ENCODE assay signal across 16 cellular contexts in genomic region chr17:50845260-50846147, GRCh38. TPM values are rescaled to one million over a fixed set of nuclear protein-coding genes. Genes with fewer than 3 reads are reported as not detected.
DNase-seq lines count a peak whose midpoint lies in the region; ATAC-seq, FAIRE-seq and TF ChIP-seq lines count a peak whose summit lies in the region.
"Had no signal": no experiment of that assay in that cellular context is flagged by ENCODE, and none has a peak within 500 bp of the region (broad histone marks: within the 10 kb centered on the region; RNA-seq: fewer than 3 reads in every experiment).

No MANE protein-coding gene starts in this region.

- H2BK120ac ChIP-seq in neuronal stem cell (ENCODE audit: low read depth, low read length) = peak overlapping the region; percentile 20

- TF ChIP-seq EP300 in upper lobe of left lung (IDR thresholded peaks at IDR 0.05) = no peak

- H3K23ac ChIP-seq in neuronal stem cell (ENCODE audit: low read depth, low read length, poor library complexity) = no peak overlapping the region

- no peak for TF ChIP-seq POLR2A in upper lobe of left lung (IDR thresholded peaks at IDR 0.05)

- no peak overlapping the region for H2AFZ ChIP-seq in neuronal stem cell (ENCODE audit: low read length)

- peak overlapping the region; percentile 90 for H2BK15ac ChIP-seq in neuronal stem cell (ENCODE audit: low read length)

- H3K4me2 ChIP-seq in neuronal stem cell (ENCODE audit: insufficient read depth, low read length, poor library complexity, severe bottlenecking) = no peak overlapping the region

- H3K4ac ChIP-seq in neuronal stem cell (ENCODE audit: low read length) = no peak overlapping the region

- no CpG with 5 or more reads among the region's 12 CpGs for WGBS in neuronal stem cell (ENCODE audit: extremely low coverage in 2 of 2, insufficient read length in 2 of 2, insufficient replicate concordance in 1 of 2), 2 donors
- WGBS in upper lobe of left lung, 2 donors = 86 to 91% methylated on average over 4 to 12 of the region's 12 CpGs
- 86 to 95% (median 87%) methylated on average over 12 of the region's 12 CpGs for WGBS in small intestine, 3 donors

- no peak overlapping the region for H4K8ac ChIP-seq in neuronal stem cell (ENCODE audit: low read depth, low read length)

- peak overlapping the region; percentile 80 for H3K18ac ChIP-seq in neuronal stem cell (ENCODE audit: low read length)

- no peak overlapping the region for H4K91ac ChIP-seq in neuronal stem cell (ENCODE audit: low read depth, low read length, poor library complexity)

- H3K27ac ChIP-seq in foreskin keratinocyte (peak overlapping the region; percentile 31), neuronal stem cell (replicated peaks; ENCODE audit: low read length) (no peak overlapping the region), upper lobe of left lung (no peak overlapping the region), small intestine (ENCODE audit: low read depth in 1 of 2, low read length in 1 of 2) (no peak overlapping the region)

- H2AK5ac ChIP-seq in neuronal stem cell (ENCODE audit: low read depth, low read length) = peak overlapping the region; percentile 82

- H3K9ac ChIP-seq in neuronal stem cell (ENCODE audit: low read depth, low read length, poor library complexity) = no peak overlapping the region

- H3K9me3 ChIP-seq in neuronal stem cell (replicated peaks in 1 of 2; ENCODE audit: control insufficient read depth in 2 of 2, insufficient read depth in 1 of 2, low read depth in 1 of 2, low read length in 2 of 2) = no peaks in the 10 kb centered on the region
- H3K9me3 ChIP-seq in upper lobe of left lung = peaks cover 0 to 3% (median 0%) of the 10 kb centered on the region in 4 donors
- H3K9me3 ChIP-seq in small intestine (ENCODE audit: control insufficient read depth, low read depth) = no peaks in the 10 kb centered on the region

- peaks cover 17% of the 10 kb centered on the region for H3K4me1 ChIP-seq in foreskin keratinocyte
- peaks cover 8 to 10% of the 10 kb centered on the region in 2 donors for H3K4me1 ChIP-seq in neuronal stem cell (ENCODE audit: control insufficient read depth in 2 of 2, insufficient read depth in 1 of 2, low read depth in 1 of 2, low read length in 2 of 2)
- H3K4me1 ChIP-seq in upper lobe of left lung = no peaks in the 10 kb centered on the region
- no peaks in the 10 kb centered on the region for H3K4me1 ChIP-seq in small intestine (ENCODE audit: control insufficient read depth in 2 of 2, insufficient read depth in 1 of 2, low read depth in 1 of 2, low read length in 1 of 2)

- H3K36me3 ChIP-seq in neuronal stem cell (replicated peaks in 1 of 2; ENCODE audit: control insufficient read depth in 2 of 2, insufficient read depth in 2 of 2, low read length in 2 of 2) = no peaks in the 10 kb centered on the region
- no peaks in the 10 kb centered on the region for H3K36me3 ChIP-seq in upper lobe of left lung
- no peaks in the 10 kb centered on the region for H3K36me3 ChIP-seq in small intestine (ENCODE audit: control insufficient read depth in 2 of 2, insufficient read depth in 2 of 2, low read length in 2 of 2)

- peak; percentile 60 for ATAC-seq in foreskin keratinocyte
- ATAC-seq in upper lobe of left lung (ENCODE audit: low FRiP score in 2 of 2) = no peak
- no peak for ATAC-seq in GM19397 (IDR thresholded peaks at IDR 0.05; ENCODE audit: unreplicated experiment)

- H2BK12ac ChIP-seq in neuronal stem cell (ENCODE audit: low read length) = no peak overlapping the region

- H3K4me3 ChIP-seq in neuronal stem cell (ENCODE audit: low read length in 2 of 2) (no peak overlapping the region), upper lobe of left lung (no peak overlapping the region), small intestine (ENCODE audit: low read depth in 1 of 2, low read length in 2 of 2) (no peak overlapping the region)
- H3K4me3 ChIP-seq: skin epidermis had no signal

- no peak for TF ChIP-seq CTCF in foreskin keratinocyte (conservative IDR thresholded peaks at IDR 0.05)
- TF ChIP-seq CTCF in upper lobe of left lung (IDR thresholded peaks at IDR 0.05) = no peak

- H3K27me3 ChIP-seq in foreskin keratinocyte (no peaks in the 10 kb centered on the region), neuronal stem cell (ENCODE audit: control insufficient read depth in 3 of 3, insufficient read depth in 3 of 3, low read depth in 1 of 3, low read length in 3 of 3) (peaks cover 0 to 46% (median 0%) of the 10 kb centered on the region in 3 experiments), upper lobe of left lung (no peaks in the 10 kb centered on the region), small intestine (ENCODE audit: control insufficient read depth in 2 of 2, insufficient read depth in 2 of 2, low read length in 2 of 2) (no peaks in the 10 kb centered on the region)

- DNase-seq in EL (peak; percentile 65), SW480 (ENCODE audit: low spot score) (peak; percentile 31), foreskin keratinocyte (peak; percentile 21 to 59), neuronal stem cell (ENCODE audit: low spot score) (no peak), NCI-H2196 treated with DMSO at 0.1 percent for 48 hours (lab: John Stamatoyannopoulos, UW; ENCODE audit: unreplicated experiment) (no peak), upper lobe of left lung (no peak), small intestine (no peak)
- DNase-seq: activated T-cell treated with anti-CD3 and anti-CD28 coated beads for 4 hours; NCI-H1694 treated with DMSO at 0.1 percent for 48 hours; OCI-M1; stimulated activated CD8-positive, alpha-beta memory T cell treated with anti-CD3 and anti-CD28 coated beads, Interleukin-4, amount 100 ng/mL, for 48 hours; T-helper 9 cell had no signal

- H3K79me1 ChIP-seq in neuronal stem cell (ENCODE audit: low read depth, low read length) = no peaks in the 10 kb centered on the region

- H3K14ac ChIP-seq in neuronal stem cell (ENCODE audit: low read length) = no peak overlapping the region

- FAIRE-seq in small intestine (lab: Jason Lieb, UNC) = no peak

- H2BK5ac ChIP-seq in neuronal stem cell (ENCODE audit: low read length) = no peak overlapping the region

RNA-seq across cellular contexts. Expression of gene WFIKKN2, which starts 10.1 kb away (rescaled TPM):
- total RNA-seq in foreskin keratinocyte (not detected in 2 replicates), upper lobe of left lung (under 1 TPM in 1 of 6 donors, not detected in 5; 0.23 TPM)
- polyA plus RNA-seq in foreskin keratinocyte (not detected in 2 replicates), small intestine (under 1 TPM in 1 of 3 donors, not detected in 2; 0.10 TPM)
- polyA plus RNA-seq in neuronal stem cell (2013, experiment 1 of 2) = 0.03 TPM
- 0.01 TPM for polyA plus RNA-seq in neuronal stem cell (2013, experiment 2 of 2)
- total RNA-seq: lung microvascular endothelial cell had no signal
- polyA plus RNA-seq: BJ had no signal

RNA-seq across cellular contexts. Expression of gene TOB1, which starts 20.6 kb away (rescaled TPM):
- total RNA-seq in foreskin keratinocyte (45.2 and 49.1 TPM in 2 replicates), upper lobe of left lung (10 to 100 TPM; 16.0 to 98.5 (median 53.5) TPM)
- polyA plus RNA-seq in foreskin keratinocyte (31.7 and 35.3 TPM in 2 replicates), small intestine (10 to 100 TPM; 24.6 to 42.0 (median 34.4) TPM)
- polyA plus RNA-seq in neuronal stem cell (2013, experiment 1 of 2) = 44.9 TPM
- polyA plus RNA-seq in neuronal stem cell (2013, experiment 2 of 2) = 45.0 TPM

Comparison
In these comparisons a context has a peak if more than half of its experiments do, and no peak if none do; other contexts are left out.
1. DNase-seq: peak in EL (single experiment), SW480 (single experiment) and foreskin keratinocyte (2 of 2); none in neuronal stem cell (single experiment), NCI-H2196 treated with DMSO at 0.1 percent for 48 hours (single experiment), upper lobe of left lung (0 of 2) and small intestine (single experiment).